Comparison of ENCODE assay signal across 12 cellular contexts in the genomic region with DNA sequence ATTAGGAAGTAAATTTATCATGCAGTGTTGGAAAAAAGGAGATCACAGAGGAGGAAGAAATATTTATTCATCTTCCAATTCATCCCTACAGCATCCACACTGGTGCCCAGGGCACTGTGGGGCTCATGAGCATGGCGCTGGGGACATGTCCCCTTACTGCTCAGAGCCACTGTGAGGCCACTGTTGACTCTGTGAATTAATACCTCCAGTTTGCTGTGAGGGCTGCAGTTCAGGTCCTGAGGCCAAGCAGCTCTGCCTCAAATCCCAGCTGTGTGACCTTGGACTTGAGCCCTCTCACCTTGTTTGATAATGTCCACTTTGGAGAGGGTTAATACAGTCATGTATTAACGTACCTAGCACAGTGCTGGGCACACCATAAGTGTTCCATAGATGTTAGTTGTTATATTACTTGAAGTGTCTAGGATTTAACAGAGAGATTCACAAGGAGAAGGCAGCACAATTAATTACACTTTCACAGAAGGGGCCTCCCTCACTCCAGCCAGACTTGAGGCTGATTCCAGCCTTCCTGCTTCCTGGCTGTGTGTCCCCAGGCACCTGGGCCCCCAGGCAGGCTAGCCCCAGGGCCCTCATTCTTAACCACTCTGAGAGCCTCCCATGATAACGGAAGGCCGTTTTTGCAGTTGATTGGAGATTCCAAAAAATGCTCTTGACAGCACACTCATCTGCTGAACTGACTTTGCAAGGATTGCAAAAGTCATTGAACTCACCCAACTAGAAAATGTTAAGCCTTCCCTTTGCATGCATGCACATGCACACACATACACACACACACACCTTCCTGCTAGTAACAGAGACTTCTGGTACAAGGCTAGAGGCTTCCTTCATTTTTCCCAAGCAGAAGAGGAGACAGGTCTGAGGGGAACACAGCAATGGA. TPM values are rescaled to one million over a fixed set of nuclear protein-coding genes. Genes with fewer than 3 reads are reported as not detected.
DNase-seq lines count a peak whose midpoint lies in the region; ATAC-seq and TF ChIP-seq lines count a peak whose summit lies in the region.
"Had no signal": no experiment of that assay in that cellular context is flagged by ENCODE, and none has a peak within 500 bp of the region (broad histone marks: within the 10 kb centered on the region; RNA-seq: fewer than 3 reads in every experiment).

No MANE protein-coding gene starts in this region.

- no peak overlapping the region for H3K4me3 ChIP-seq in cardiac muscle cell
- no peak overlapping the region for H3K4me3 ChIP-seq in cardiac fibroblast (replicated peaks in 1 of 2; ENCODE audit: low read depth in 2 of 2, low read length in 2 of 2)
- H3K4me3 ChIP-seq in left lung: no peak overlapping the region
- H3K4me3 ChIP-seq in dorsolateral prefrontal cortex: no peak overlapping the region

- H3K27me3 ChIP-seq in cardiac muscle cell: no peaks in the 10 kb centered on the region
- no peaks in the 10 kb centered on the region for H3K27me3 ChIP-seq in left lung
- H3K27me3 ChIP-seq in dorsolateral prefrontal cortex: no peaks in the 10 kb centered on the region

- TF ChIP-seq CTCF in cardiac muscle cell (IDR thresholded peaks at IDR 0.05; ENCODE audit: low read depth, low read length): no peak
- no peak for TF ChIP-seq CTCF in cardiac fibroblast (IDR thresholded peaks at IDR 0.05; ENCODE audit: low read depth, low read length)
- no peak for TF ChIP-seq CTCF in left lung (IDR thresholded peaks at IDR 0.05)
- no peak for TF ChIP-seq CTCF in dorsolateral prefrontal cortex (IDR thresholded peaks at IDR 0.05 in 54 of 56, conservative IDR thresholded peaks at IDR 0.05 in 2 of 56; ENCODE audit: low read depth in 1 of 56, partially characterized antibody in 56 of 56)

- H3K4me1 ChIP-seq in cardiac muscle cell (ENCODE audit: low read depth): peaks cover 20% of the 10 kb centered on the region
- no peaks in the 10 kb centered on the region for H3K4me1 ChIP-seq in left lung

- intact Hi-C loops in cardiac septum (cut with DNase I): no loop called here
- intact Hi-C loops in left lung (cut with DNase I): no loop called here
- intact Hi-C loops in dorsolateral prefrontal cortex (cut with DNase I): no loop called here

- peak in 1 of 2 donors; percentile 22 for DNase-seq in cardiac muscle cell (ENCODE audit: low read depth in 1 of 2, low spot score in 1 of 2)
- DNase-seq in cardiac septum (ENCODE audit: low spot score): no peak
- peak; percentile 8 to 25 for DNase-seq in cardiac fibroblast (ENCODE audit: low read depth in 2 of 2)
- no peak for DNase-seq in left lung
- no peak for DNase-seq in AG08395 (ENCODE audit: low spot score)
- no peak for DNase-seq in DMS53 treated with DMSO at 0.1 percent for 48 hours (lab: John Stamatoyannopoulos, UW; ENCODE audit: unreplicated experiment)
- no peak for DNase-seq in dorsolateral prefrontal cortex
- DNase-seq in SKM-1 treated with dmso at 0.1 percent for 144 hours (lab: John Stamatoyannopoulos, UW; ENCODE audit: unreplicated experiment): no peak
- DNase-seq: effector memory CD8-positive, alpha-beta T cell; NCI-H1105; NCI-H526 had no signal

- H3K27ac ChIP-seq in cardiac muscle cell: peak overlapping the region; percentile 65
- no peak overlapping the region for H3K27ac ChIP-seq in left lung
- H3K27ac ChIP-seq in dorsolateral prefrontal cortex: no peak overlapping the region
- H3K27ac ChIP-seq: HL-60 had no signal

- no peaks in the 10 kb centered on the region for H3K9me3 ChIP-seq in cardiac muscle cell (ENCODE audit: low read depth)
- H3K9me3 ChIP-seq in left lung: no peaks in the 10 kb centered on the region

- ATAC-seq in left lung: peak; percentile 34
- ATAC-seq: effector memory CD8-positive, alpha-beta T cell had no signal

- H3K36me3 ChIP-seq in cardiac muscle cell (no peaks in the 10 kb centered on the region), left lung (peaks cover 0 to 27% of the 10 kb centered on the region in 2 donors)

RNA-seq across cellular contexts. Expression of a gene that starts 29.4 kb away (rescaled TPM):
- total RNA-seq in cardiac muscle cell: 12.6 and 24.1 TPM in 2 replicates
- polyA plus RNA-seq in cardiac muscle cell: 10.8 and 11.2 TPM in 2 replicates
- total RNA-seq in cardiac septum: 22.6 TPM
- total RNA-seq in left lung: 10 to 100 TPM; 23.4 to 29.2 TPM
- 10 to 100 TPM; 21.9 to 55.1 (median 35.8) TPM for total RNA-seq in dorsolateral prefrontal cortex

RNA-seq across cellular contexts. Expression of a gene that starts 29.6 kb away (rescaled TPM):
- total RNA-seq in cardiac muscle cell: 144 and 162 TPM in 2 replicates
- 82.9 and 113 TPM in 2 replicates for polyA plus RNA-seq in cardiac muscle cell
- 66.3 TPM for total RNA-seq in cardiac septum
- 10 to 100 TPM; 61.5 to 63.4 TPM for total RNA-seq in left lung
- 100 to 1,000 TPM in 78 of 120 experiments, 10 to 100 TPM in 42; 73.8 to 145 (median 105) TPM for total RNA-seq in dorsolateral prefrontal cortex

Comparison
In these comparisons a context has a peak if more than half of its experiments do, and no peak if none do; other contexts are left out.
1. DNase-seq: peak in cardiac fibroblast (2 of 2); none in cardiac septum (single experiment), left lung (0 of 2), AG08395 (single experiment), DMS53 treated with DMSO at 0.1 percent for 48 hours (single experiment), dorsolateral prefrontal cortex (0 of 10) and SKM-1 treated with dmso at 0.1 percent for 144 hours (single experiment).